Comparison of ENCODE assay signal across 1 cellular context in the genomic region with DNA sequence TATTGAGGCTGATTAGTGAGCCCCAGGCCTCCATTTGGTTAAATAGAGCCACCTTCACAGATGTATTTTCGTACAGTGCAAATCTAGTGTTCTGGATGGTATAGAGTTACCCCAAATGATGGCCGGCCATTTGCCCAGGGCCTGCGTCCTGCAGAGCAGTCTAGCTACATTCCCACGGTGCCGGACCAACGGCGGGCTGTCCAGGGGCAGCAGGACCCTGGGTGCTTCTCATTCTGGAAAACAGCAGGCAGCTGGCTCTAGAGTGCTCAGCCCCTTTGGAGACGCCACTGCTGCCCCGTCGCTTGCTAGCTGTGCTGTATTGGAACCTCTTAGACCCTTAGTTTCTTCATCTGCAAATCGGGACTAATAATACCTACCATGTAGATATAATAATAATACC.
TF ChIP-seq lines count a peak whose summit lies in the region.

No MANE protein-coding gene starts in this region.

TF ChIP-seq in HEK293T, 16 proteins besides CTCF, POLR2A, EP300 and RAD21 (continued from another document):
- TF ChIP-seq SUZ12 (IDR thresholded peaks at IDR 0.05) (no peak), FOXM1 (IDR thresholded peaks at IDR 0.05; ENCODE audit: borderline replicate concordance) (no peak), FOXA1 (IDR thresholded peaks at IDR 0.05) (no peak), BHLHE40 (IDR thresholded peaks at IDR 0.05; ENCODE audit: borderline replicate concordance) (no peak)
